In the genomic region with DNA sequence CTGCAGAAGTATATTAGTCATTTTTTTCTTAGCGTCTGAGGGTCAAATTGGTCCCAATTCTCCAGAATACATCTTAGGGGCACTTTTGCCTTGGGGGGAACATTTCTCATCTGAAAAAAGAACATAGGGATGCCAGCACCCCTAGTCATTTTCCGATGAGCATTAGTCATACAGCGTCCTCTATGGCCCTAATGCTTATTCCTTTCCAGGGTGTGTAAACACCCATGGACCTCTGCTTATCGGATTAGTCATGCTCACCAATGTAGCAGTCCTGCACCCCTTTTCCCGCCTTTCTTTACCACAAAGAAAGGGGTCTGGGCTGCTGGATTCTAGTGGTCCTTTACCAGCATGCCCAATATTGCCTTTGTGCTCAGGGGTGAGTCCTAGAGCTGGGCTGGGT, we compare ENCODE assay signal across 6 cellular contexts.
DNase-seq lines count a peak whose midpoint lies in the region; ATAC-seq, FAIRE-seq and TF ChIP-seq lines count a peak whose summit lies in the region.
"Not testable (repeated sequence)": the region's sequence is repeated elsewhere in the genome, so short reads cannot be mapped to it uniquely, and the experiment has no call there.

No MANE protein-coding gene starts in this region.

- H3K4me3 ChIP-seq in SJCRH30, result not testable (repeated sequence)

- not testable (repeated sequence) for H3K4me1 ChIP-seq in SJCRH30, foreskin keratinocyte

- ATAC-seq in foreskin keratinocyte, result peak; percentile 85

- not testable (repeated sequence) for TF ChIP-seq CTCF in foreskin keratinocyte (conservative IDR thresholded peaks at IDR 0.05)

- peak; percentile 93 for FAIRE-seq in H54 (lab: Jason Lieb, UNC)

- not testable (repeated sequence) for H3K9me3 ChIP-seq in SJCRH30 (replicated peaks)

- not testable (repeated sequence) for H3K27me3 ChIP-seq in SJCRH30, foreskin keratinocyte

- H3K36me3 ChIP-seq in SJCRH30, result not testable (repeated sequence)

- DNase-seq in H54 (ENCODE audit: insufficient read length, low spot score) (peak; percentile 3), HS-5 (ENCODE audit: low read depth) (peak; percentile 39), NCI-H226 (peak; percentile 90), SJCRH30 (peak; percentile 65 to 70), amniotic epithelial cell (ENCODE audit: low read depth) (peak; percentile 2), foreskin keratinocyte (peak; percentile 40 to 71)

- H3K27ac ChIP-seq in SJCRH30, result peak overlapping the region; percentile 80
- H3K27ac ChIP-seq in foreskin keratinocyte, result peak overlapping the region; percentile 43

- not testable (repeated sequence) for TF ChIP-seq POLR2A in H54 (IDR thresholded peaks at IDR 0.05; ENCODE audit: low read depth, low read length)

Comparison
In these comparisons a context has a peak if more than half of its experiments do, and no peak if none do; other contexts are left out.
1. DNase-seq: peak in every context shown above with its lines; median percentile 90 in NCI-H226; 68 in SJCRH30; 56 in foreskin keratinocyte; 39 in HS-5; 3 in H54; 2 in amniotic epithelial cell.